Comparison of ENCODE assay signal across 14 cellular contexts in the genomic region with DNA sequence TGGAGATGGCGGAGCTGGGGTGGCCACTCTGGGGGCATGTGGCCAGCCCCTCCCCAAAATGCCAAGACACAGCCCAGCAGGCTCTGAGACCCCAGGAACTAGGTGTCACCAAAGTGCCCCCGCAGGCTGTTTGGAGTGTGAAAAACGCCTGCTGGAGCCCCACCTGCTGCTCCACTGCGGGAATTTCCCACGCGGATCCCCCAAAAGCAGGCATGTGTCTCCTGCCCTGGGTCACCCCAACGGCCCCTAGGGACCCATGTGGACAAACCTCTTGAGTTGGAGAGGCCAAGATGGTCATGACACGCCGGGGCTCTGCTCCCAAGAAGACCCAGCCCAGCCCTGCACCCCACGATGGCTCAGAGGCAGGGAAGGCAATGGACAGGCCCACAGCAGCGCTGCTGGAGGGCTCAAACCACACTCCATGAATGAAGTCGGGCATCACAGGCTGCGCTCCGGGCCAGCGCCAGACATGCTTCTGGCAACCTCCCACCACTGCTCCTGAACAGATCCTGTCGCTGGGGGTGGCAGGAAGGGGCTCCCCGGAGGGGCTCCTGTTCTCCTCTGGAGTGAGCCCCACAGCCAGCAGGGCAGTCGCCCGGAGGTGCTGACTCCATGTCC. TPM values are rescaled to one million over a fixed set of nuclear protein-coding genes. Genes with fewer than 3 reads are reported as not detected.
DNase-seq lines count a peak whose midpoint lies in the region; ATAC-seq and TF ChIP-seq lines count a peak whose summit lies in the region.
"Had no signal": no experiment of that assay in that cellular context is flagged by ENCODE, and none has a peak within 500 bp of the region (broad histone marks: within the 10 kb centered on the region; RNA-seq: fewer than 3 reads in every experiment).

No MANE protein-coding gene starts in this region.

- no peaks in the 10 kb centered on the region for H3K9me3 ChIP-seq in heart right ventricle
- no peaks in the 10 kb centered on the region for H3K9me3 ChIP-seq in mucosa of rectum (ENCODE audit: control insufficient read depth in 2 of 2, low read length in 2 of 2)
- no peaks in the 10 kb centered on the region for H3K9me3 ChIP-seq in tibial nerve
- no peaks in the 10 kb centered on the region for H3K9me3 ChIP-seq in SJCRH30 (replicated peaks)

- no peak for TF ChIP-seq EP300 in tibial nerve (IDR thresholded peaks at IDR 0.05)

- peak overlapping the region; percentile 29 to 88 (median 76) for H3K27ac ChIP-seq in heart right ventricle
- peak overlapping the region; percentile 58 for H3K27ac ChIP-seq in caudate nucleus (ENCODE audit: low read depth, low read length)
- peak overlapping the region; percentile 16 to 94 for H3K27ac ChIP-seq in mucosa of rectum (ENCODE audit: low read depth in 2 of 2, low read length in 2 of 2)
- peak overlapping the region in 3 of 4 donors; percentile 21 to 86 (median 73) for H3K27ac ChIP-seq in tibial nerve
- H3K27ac ChIP-seq in SJCRH30 = no peak overlapping the region
- H3K27ac ChIP-seq: brain microvascular endothelial cell had no signal

- H3K36me3 ChIP-seq in heart right ventricle = peaks cover 0 to 19% (median 0%) of the 10 kb centered on the region in 9 donors
- H3K36me3 ChIP-seq in mucosa of rectum (ENCODE audit: control insufficient read depth in 2 of 2, insufficient read depth in 2 of 2, low read length in 2 of 2) = peaks cover 0 to 3% of the 10 kb centered on the region in 2 donors
- no peaks in the 10 kb centered on the region for H3K36me3 ChIP-seq in tibial nerve
- H3K36me3 ChIP-seq in SJCRH30 = no peaks in the 10 kb centered on the region

- peak overlapping the region in 1 of 2 donors; percentile 50 for H3K9ac ChIP-seq in mucosa of rectum (ENCODE audit: low read depth in 1 of 2, low read length in 2 of 2)

- peaks cover 0 to 5% (median 0%) of the 10 kb centered on the region in 7 donors for H3K27me3 ChIP-seq in heart right ventricle
- H3K27me3 ChIP-seq in mucosa of rectum (ENCODE audit: control insufficient read depth in 2 of 2, insufficient read depth in 2 of 2, low read length in 2 of 2) = no peaks in the 10 kb centered on the region
- H3K27me3 ChIP-seq in tibial nerve = no peaks in the 10 kb centered on the region
- no peaks in the 10 kb centered on the region for H3K27me3 ChIP-seq in SJCRH30
- H3K27me3 ChIP-seq: brain microvascular endothelial cell had no signal

- intact Hi-C loops in heart right ventricle (cut with DNase I) = loop anchor here in 1 of 10 donors (5.0 kb wide), 1 partner anchor 38 kb away; no protein-coding TSS in a partner anchor
- intact Hi-C loops in Right ventricle myocardium superior (cut with DNase I) = no loop called here
- intact Hi-C loops in posterior cingulate gyrus (cut with DNase I) = no loop called here

- ATAC-seq in heart right ventricle (peak in 3 of 8 donors; percentile 4 to 15 (median 10)), Right ventricle myocardium superior (ENCODE audit: poor library complexity) (no peak), GM18519 (IDR thresholded peaks at IDR 0.05; ENCODE audit: low FRiP score, unreplicated experiment) (no peak)
- ATAC-seq: HepG2, PC-3 had no signal

- H3K4me1 ChIP-seq in heart right ventricle = peaks cover 60 to 95% (median 92%) of the 10 kb centered on the region in 9 donors
- H3K4me1 ChIP-seq in mucosa of rectum (ENCODE audit: control insufficient read depth in 2 of 2, insufficient read depth in 2 of 2, low read length in 2 of 2) = peaks cover 82 to 83% of the 10 kb centered on the region in 2 donors
- peaks cover 0 to 96% (median 87%) of the 10 kb centered on the region in 4 donors for H3K4me1 ChIP-seq in tibial nerve
- H3K4me1 ChIP-seq in SJCRH30 = peaks cover 46% of the 10 kb centered on the region

- H3K4me3 ChIP-seq in heart right ventricle = peak overlapping the region in 3 of 10 donors; percentile 12 to 39 (median 14)
- no peak overlapping the region for H3K4me3 ChIP-seq in mucosa of rectum (ENCODE audit: low read length in 2 of 2)
- no peak overlapping the region for H3K4me3 ChIP-seq in tibial nerve
- no peak overlapping the region for H3K4me3 ChIP-seq in SJCRH30

- DNase-seq in heart right ventricle (no peak), Right ventricle myocardium superior (no peak), caudate nucleus (lab: John Stamatoyannopoulos, UW) (peak in 5 of 61 donors; percentile 10 to 34 (median 17)), tibial nerve (ENCODE audit: low spot score in 2 of 2) (no peak), SJCRH30 (no peak), posterior cingulate gyrus (no peak)
- DNase-seq: activated CD4-positive, alpha-beta T cell treated with anti-CD3 and anti-CD28 coated beads for 1 hour; brain microvascular endothelial cell; NCI-H1105; NCI-H2227 treated with DMSO at 0.1 percent for 48 hours; PC-3 had no signal

- no peak for TF ChIP-seq POLR2A in tibial nerve (IDR thresholded peaks at IDR 0.05)

- WGBS in heart right ventricle, 2 donors = 48 to 59% methylated on average over 19 of the region's 19 CpGs
- 30 to 35% methylated on average over 6 to 15 of the region's 19 CpGs for WGBS in tibial nerve, 2 donors

- TF ChIP-seq CTCF in heart right ventricle (IDR thresholded peaks at IDR 0.05) (no peak), tibial nerve (IDR thresholded peaks at IDR 0.05) (no peak)

RNA-seq across cellular contexts. Expression of a gene that starts 15.3 kb away (rescaled TPM):
- total RNA-seq in heart right ventricle (10 to 100 TPM; 12.0 to 27.0 (median 21.8) TPM), Right ventricle myocardium superior (16.8 TPM), tibial nerve (10 to 100 TPM; 29.3 to 65.4 (median 41.5) TPM)
- polyA plus RNA-seq in heart right ventricle = 10 to 100 TPM in 1 of 2 donors, 1 to 10 TPM in 1; 7.3 to 14.5 TPM
- 25.8 and 28.5 TPM in 2 replicates for total RNA-seq in SJCRH30 (2014; rRNA removed; shearing (Covaris generic))

RNA-seq across cellular contexts. Expression of a gene that starts 47.7 kb away (rescaled TPM):
- 10 to 100 TPM; 21.9 to 35.9 (median 28.6) TPM for total RNA-seq in heart right ventricle
- 10 to 100 TPM; 24.4 to 35.6 TPM for polyA plus RNA-seq in heart right ventricle
- total RNA-seq in Right ventricle myocardium superior = 21.4 TPM
- total RNA-seq in tibial nerve = 10 to 100 TPM; 45.8 to 67.5 (median 47.9) TPM
- 44.5 and 47.7 TPM in 2 replicates for total RNA-seq in SJCRH30 (2014; rRNA removed; shearing (Covaris generic))
